In genomic region chr2:205696541-205697441, GRCh38 we compare ENCODE assay signal across 9 cellular contexts. TPM values are rescaled to one million over a fixed set of nuclear protein-coding genes. Genes with fewer than 3 reads are reported as not detected.
A peak's percentile ranks its signal among the peaks of the same experiment; 100 is the strongest.
DNase-seq lines count a peak whose midpoint lies in the region; ATAC-seq, FAIRE-seq and TF ChIP-seq lines count a peak whose summit lies in the region.
"Had no signal": no experiment of that assay in that cellular context is flagged by ENCODE, and none has a peak within 500 bp of the region (broad histone marks: within the 10 kb centered on the region; RNA-seq: fewer than 3 reads in every experiment).

No MANE protein-coding gene starts in this region.

- H3K36me3 Mint-ChIP-seq in activated T-helper 2 cell treated with anti-CD3 and anti-CD28 coated beads, Interferon-gamma antibody, Interleukin-2, Interleukin-4, amounts not matched to agents 10 μg/mL and 5 μg/mL and 100 μg/mL, durations not matched to agents 14 hours and 24 hours and 36 hours (ENCODE audit: low read depth) = peaks cover 34% of the 10 kb centered on the region
- no peaks in the 10 kb centered on the region for H3K36me3 Mint-ChIP-seq in activated T-helper 17 cell treated with anti-CD3 and anti-CD28 coated beads, Interleukin-2, amount 50 U/mL, for 72 hours (ENCODE audit: low read depth)
- H3K36me3 Mint-ChIP-seq: activated naive CD8-positive, alpha-beta T cell had no signal

- H3K9ac ChIP-seq in iPS-18a (ENCODE audit: low read length) (no peak overlapping the region), rectal smooth muscle tissue (ENCODE audit: low read length) (no peak overlapping the region)

- ATAC-seq in activated T-helper 17 cell treated with anti-CD3 and anti-CD28 coated beads, Interleukin-2, amount 50 U/mL, for 72 hours (replicated peaks) = no peak

- H3K4me3 Mint-ChIP-seq in activated T-helper 2 cell treated with anti-CD3 and anti-CD28 coated beads, Interferon-gamma antibody, Interleukin-2, Interleukin-4, amounts not matched to agents 10 μg/mL and 5 μg/mL and 100 μg/mL, durations not matched to agents 14 hours and 24 hours and 36 hours (ENCODE audit: low read depth) = no peak overlapping the region
- no peak overlapping the region for H3K4me3 Mint-ChIP-seq in activated T-helper 17 cell treated with anti-CD3 and anti-CD28 coated beads, Interleukin-2, amount 50 U/mL, for 72 hours
- H3K4me3 Mint-ChIP-seq: activated naive CD8-positive, alpha-beta T cell had no signal

- peaks cover 59% of the 10 kb centered on the region for H3K4me1 ChIP-seq in iPS-18a (ENCODE audit: control insufficient read depth, low read depth, low read length)
- peaks cover 95% of the 10 kb centered on the region for H3K4me1 ChIP-seq in rectal smooth muscle tissue (ENCODE audit: control insufficient read depth, insufficient read depth, low read length)

- DNase-seq in GM13976 (ENCODE audit: low spot score) (no peak), RCC 7860 (ENCODE audit: low spot score) (no peak), NOMO-1 treated with dmso at 0.1 percent for 144 hours (lab: John Stamatoyannopoulos, UW; ENCODE audit: unreplicated experiment) (no peak), HuH-7.5 (ENCODE audit: low spot score) (no peak)
- no peak for DNase-seq in activated T-helper 2 cell treated with anti-CD3 and anti-CD28 coated beads, Interferon-gamma antibody, Interleukin-2, Interleukin-4, amounts not matched to agents 10 μg/mL and 5 μg/mL and 100 μg/mL, durations not matched to agents 14 hours and 24 hours and 36 hours (ENCODE audit: low spot score)

- no peaks in the 10 kb centered on the region for H3K9me3 Mint-ChIP-seq in activated T-helper 2 cell treated with anti-CD3 and anti-CD28 coated beads, Interferon-gamma antibody, Interleukin-2, Interleukin-4, amounts not matched to agents 10 μg/mL and 5 μg/mL and 100 μg/mL, durations not matched to agents 14 hours and 24 hours and 36 hours
- H3K9me3 Mint-ChIP-seq in activated T-helper 17 cell treated with anti-CD3 and anti-CD28 coated beads, Interleukin-2, amount 50 U/mL, for 72 hours = no peaks in the 10 kb centered on the region

- H3K27ac ChIP-seq in iPS-18a (ENCODE audit: low read length) (peak overlapping the region; percentile 3), rectal smooth muscle tissue (ENCODE audit: low read depth, low read length) (peak overlapping the region; percentile 97)

- no peaks in the 10 kb centered on the region for H3K27me3 ChIP-seq in iPS-18a (ENCODE audit: control insufficient read depth, insufficient read depth, low read length)
- H3K27me3 ChIP-seq in rectal smooth muscle tissue (ENCODE audit: control insufficient read depth, insufficient read depth, low read length) = no peaks in the 10 kb centered on the region

- intact Hi-C loops in activated T-helper 2 cell treated with anti-CD3 and anti-CD28 coated beads, Interferon-gamma antibody, Interleukin-2, Interleukin-4, amounts not matched to agents 10 μg/mL and 5 μg/mL and 100 μg/mL, durations not matched to agents 14 hours and 24 hours and 36 hours (cut with micrococcal nuclease) = no loop called here

- H3K4me3 ChIP-seq in iPS-18a (ENCODE audit: low read length) (no peak overlapping the region), rectal smooth muscle tissue (ENCODE audit: low read length) (peak overlapping the region; percentile 1)

- peaks cover 7% of the 10 kb centered on the region for H3K36me3 ChIP-seq in iPS-18a (ENCODE audit: control insufficient read depth, low read depth, low read length)
- no peaks in the 10 kb centered on the region for H3K36me3 ChIP-seq in rectal smooth muscle tissue (ENCODE audit: control insufficient read depth, insufficient read depth, low read length)

- peak overlapping the region; percentile 11 for H3K27ac Mint-ChIP-seq in activated T-helper 2 cell treated with anti-CD3 and anti-CD28 coated beads, Interferon-gamma antibody, Interleukin-2, Interleukin-4, amounts not matched to agents 10 μg/mL and 5 μg/mL and 100 μg/mL, durations not matched to agents 14 hours and 24 hours and 36 hours
- H3K27ac Mint-ChIP-seq in activated T-helper 17 cell treated with anti-CD3 and anti-CD28 coated beads, Interleukin-2, amount 50 U/mL, for 72 hours = no peak overlapping the region
- H3K27ac Mint-ChIP-seq: activated naive CD8-positive, alpha-beta T cell had no signal

- no peaks in the 10 kb centered on the region for H3K9me3 ChIP-seq in iPS-18a (ENCODE audit: control insufficient read depth, low read depth, low read length)

- in situ Hi-C loops in GM13976 (cut with MboI; ENCODE audit: low sequenced_read_pairs, unreplicated experiment) = no loop called here

- no peak for FAIRE-seq in RCC 7860 (lab: Jason Lieb, UNC)

- H3K4me1 Mint-ChIP-seq in activated T-helper 2 cell treated with anti-CD3 and anti-CD28 coated beads, Interferon-gamma antibody, Interleukin-2, Interleukin-4, amounts not matched to agents 10 μg/mL and 5 μg/mL and 100 μg/mL, durations not matched to agents 14 hours and 24 hours and 36 hours (ENCODE audit: low read depth) = peaks cover 54% of the 10 kb centered on the region
- H3K4me1 Mint-ChIP-seq in activated T-helper 17 cell treated with anti-CD3 and anti-CD28 coated beads, Interleukin-2, amount 50 U/mL, for 72 hours = no peaks in the 10 kb centered on the region

- TF ChIP-seq CTCF in GM13976 (IDR thresholded peaks at IDR 0.05; ENCODE audit: borderline replicate concordance, control extremely low read depth, extremely low read depth, insufficient read depth, missing control alignments) = peak; percentile 5

- H3K27me3 Mint-ChIP-seq in activated T-helper 2 cell treated with anti-CD3 and anti-CD28 coated beads, Interferon-gamma antibody, Interleukin-2, Interleukin-4, amounts not matched to agents 10 μg/mL and 5 μg/mL and 100 μg/mL, durations not matched to agents 14 hours and 24 hours and 36 hours (ENCODE audit: low read depth) = no peaks in the 10 kb centered on the region
- no peaks in the 10 kb centered on the region for H3K27me3 Mint-ChIP-seq in activated T-helper 17 cell treated with anti-CD3 and anti-CD28 coated beads, Interleukin-2, amount 50 U/mL, for 72 hours

RNA-seq across cellular contexts. Expression of gene NRP2, which starts 14.5 kb away (rescaled TPM):
- total RNA-seq in activated T-helper 2 cell treated with anti-CD3 and anti-CD28 coated beads, Interferon-gamma antibody, Interleukin-2, Interleukin-4, amounts not matched to agents 10 μg/mL and 5 μg/mL and 100 μg/mL, durations not matched to agents 14 hours and 24 hours and 36 hours = 59.9 and 61.7 TPM in 2 replicates
- total RNA-seq in activated T-helper 17 cell treated with anti-CD3 and anti-CD28 coated beads, Interleukin-2, amount 50 U/mL, for 72 hours = 1 to 10 TPM in 1 of 2 donors, under 1 TPM in 1; 0.91 to 2.2 TPM

Comparison
In these comparisons a context has a peak if more than half of its experiments do, and no peak if none do; other contexts are left out.
1. RNA of gene NRP2, which starts 14.5 kb away (total RNA-seq): 59.9 to 61.7 TPM in activated T-helper 2 cell treated with anti-CD3 and anti-CD28 coated beads, Interferon-gamma antibody, Interleukin-2, Interleukin-4, amounts not matched to agents 10 μg/mL and 5 μg/mL and 100 μg/mL, durations not matched to agents 14 hours and 24 hours and 36 hours; 0.91 to 2.2 TPM in activated T-helper 17 cell treated with anti-CD3 and anti-CD28 coated beads, Interleukin-2, amount 50 U/mL, for 72 hours; every median in the first group is over 10 times any median in the second.